19 cellular contexts compared by ENCODE assay signal in the genomic region with DNA sequence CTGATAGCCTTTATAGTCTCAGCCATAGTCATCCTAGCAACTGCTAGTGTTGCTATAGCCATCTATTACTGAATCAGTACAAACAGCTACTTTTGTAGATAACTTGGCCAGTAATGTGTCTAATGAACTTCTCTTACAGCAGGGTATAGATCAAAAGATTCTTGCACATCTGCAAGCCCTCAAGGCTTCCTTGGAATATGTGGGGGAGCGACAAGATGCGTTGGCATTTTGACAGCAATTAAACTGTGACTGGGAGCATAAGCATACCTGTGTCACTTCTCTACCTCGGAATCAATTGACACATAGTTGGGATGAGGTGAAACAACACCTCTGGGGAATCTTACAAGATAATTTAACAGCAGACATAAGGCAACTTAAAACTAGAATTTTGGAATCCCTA.
A peak's percentile ranks its signal among the peaks of the same experiment; 100 is the strongest.
DNase-seq lines count a peak whose midpoint lies in the region; ATAC-seq and TF ChIP-seq lines count a peak whose summit lies in the region.
"Had no signal": no experiment of that assay in that cellular context is flagged by ENCODE, and none has a peak within 500 bp of the region (broad histone marks: within the 10 kb centered on the region; RNA-seq: fewer than 3 reads in every experiment).

No MANE protein-coding gene starts in this region.

- no peak for ATAC-seq in SK-N-SH treated with all-trans-retinoic acid at 6 μM for 48 hours
- ATAC-seq: CD8-positive, alpha-beta T cell had no signal

- no peak overlapping the region for H3K4me3 Mint-ChIP-seq in mesothelial cell of epicardium
- H3K4me3 Mint-ChIP-seq: B cell; CD4-positive, alpha-beta T cell; CD8-positive, alpha-beta T cell had no signal

- H3K27ac Mint-ChIP-seq in mesothelial cell of epicardium = peak overlapping the region; percentile 2
- H3K27ac Mint-ChIP-seq: B cell; CD4-positive, alpha-beta T cell; CD8-positive, alpha-beta T cell had no signal

- TF ChIP-seq CTCF in SK-N-SH (IDR thresholded peaks at IDR 0.05) (no peak), mesothelial cell of epicardium (IDR thresholded peaks at IDR 0.05; ENCODE audit: unreplicated experiment) (no peak), right atrium auricular region (IDR thresholded peaks at IDR 0.05) (no peak)

- H3K4me1 ChIP-seq in SK-N-SH (ENCODE audit: control insufficient read depth in 1 of 2, insufficient read depth in 2 of 2, low read depth in 1 of 2, low read length in 1 of 2) = peaks cover 0 to 15% of the 10 kb centered on the region in 2 experiments; a peak in 2 of 4 replicates
- H3K4me1 ChIP-seq in right atrium auricular region = no peaks in the 10 kb centered on the region
- H3K4me1 ChIP-seq: BLaER1 treated with 17β-estradiol and CSF1 and Interleukin-3, amounts not matched to agents 10 nM and 100 nM had no signal

- no peaks in the 10 kb centered on the region for H3K27me3 Mint-ChIP-seq in mesothelial cell of epicardium (ENCODE audit: low read depth)
- H3K27me3 Mint-ChIP-seq: B cell; CD4-positive, alpha-beta T cell had no signal

- no peak overlapping the region for H2AFZ ChIP-seq in SK-N-SH (ENCODE audit: low read depth)

- H4K20me1 ChIP-seq in SK-N-SH (ENCODE audit: insufficient read depth) = no peaks in the 10 kb centered on the region
- H4K20me1 ChIP-seq: BLaER1 treated with 17β-estradiol and CSF1 and Interleukin-3, amounts not matched to agents 10 nM and 100 nM had no signal

- H3K4me2 ChIP-seq in SK-N-SH = no peak overlapping the region
- H3K4me2 ChIP-seq: BLaER1 treated with 17β-estradiol and CSF1 and Interleukin-3, amounts not matched to agents 10 nM and 100 nM had no signal

- DNase-seq in SK-N-SH (no peak), HT-29 (ENCODE audit: low spot score) (peak; percentile 9), mesothelial cell of epicardium (ENCODE audit: low spot score in 2 of 2, unreplicated experiment in 2 of 2) (no peak), putamen (ENCODE audit: low spot score) (peak; percentile 32), hippocampal formation (lab: John Stamatoyannopoulos, UW) (no peak), right atrium auricular region (ENCODE audit: low spot score) (no peak), AG08395 (ENCODE audit: low spot score) (no peak)
- DNase-seq: ACHN; AML-193; CD4-positive, alpha-beta T cell; CD8-positive, alpha-beta T cell; DMS 273 treated with DMSO at 0.1 percent for 48 hours; DMS79 treated with DMSO at 0.1 percent for 48 hours; GF-D8 had no signal

- no peak for TF ChIP-seq RAD21 in SK-N-SH (IDR thresholded peaks at IDR 0.05; ENCODE audit: low read length)

- peak overlapping the region in 1 of 2 experiments; percentile 95; a peak in 2 of 4 replicates for H3K27ac ChIP-seq in SK-N-SH (ENCODE audit: low read depth in 2 of 2, low read length in 1 of 2)
- H3K27ac ChIP-seq in right atrium auricular region = no peak overlapping the region
- H3K27ac ChIP-seq: 22Rv1; BLaER1 treated with 17β-estradiol and CSF1 and Interleukin-3, amounts not matched to agents 10 nM and 100 nM; C4-2B had no signal

- H3K9me2 ChIP-seq in SK-N-SH = no peaks in the 10 kb centered on the region

- H3K4me3 ChIP-seq in SK-N-SH (ENCODE audit: low read depth in 2 of 2, low read length in 1 of 2) = no peak overlapping the region
- no peak overlapping the region for H3K4me3 ChIP-seq in right atrium auricular region
- H3K4me3 ChIP-seq: BLaER1 treated with 17β-estradiol and CSF1 and Interleukin-3, amounts not matched to agents 10 nM and 100 nM had no signal

- H3K79me2 ChIP-seq in SK-N-SH (ENCODE audit: insufficient read depth) = no peaks in the 10 kb centered on the region

- no peaks in the 10 kb centered on the region for H3F3A ChIP-seq in SK-N-SH (replicated peaks; ENCODE audit: insufficient read depth)

- H3K36me3 ChIP-seq in SK-N-SH (replicated peaks in 1 of 2; ENCODE audit: control insufficient read depth in 1 of 2, insufficient read depth in 2 of 2, low read length in 1 of 2) (no peaks in the 10 kb centered on the region), right atrium auricular region (no peaks in the 10 kb centered on the region)
- H3K36me3 ChIP-seq: BLaER1 treated with 17β-estradiol and CSF1 and Interleukin-3, amounts not matched to agents 10 nM and 100 nM had no signal

- peaks cover 30% of the 10 kb centered on the region for H3K4me1 Mint-ChIP-seq in mesothelial cell of epicardium
- H3K4me1 Mint-ChIP-seq: B cell had no signal

- 36% methylated on average over 3 of the region's 3 CpGs for WGBS in SK-N-SH (ENCODE audit: low lambda C conversion rate)

- TF ChIP-seq EP300 in SK-N-SH (IDR thresholded peaks at IDR 0.05; ENCODE audit: borderline replicate concordance in 1 of 2, low read depth in 1 of 2, low read length in 1 of 2) = peak in 1 of 2 experiments; percentile 34; a peak in 1 of 4 replicates

- peaks cover 38% of the 10 kb centered on the region for H3K9me3 Mint-ChIP-seq in mesothelial cell of epicardium

- peaks cover 3% of the 10 kb centered on the region for H3K36me3 Mint-ChIP-seq in mesothelial cell of epicardium
- H3K36me3 Mint-ChIP-seq: CD8-positive, alpha-beta T cell had no signal

- no peak overlapping the region for H3K9ac ChIP-seq in SK-N-SH
- H3K9ac ChIP-seq: BLaER1 treated with 17β-estradiol and CSF1 and Interleukin-3, amounts not matched to agents 10 nM and 100 nM had no signal

- H3K27me3 ChIP-seq in SK-N-SH (ENCODE audit: insufficient read depth) = no peaks in the 10 kb centered on the region
- no peaks in the 10 kb centered on the region for H3K27me3 ChIP-seq in right atrium auricular region
- H3K27me3 ChIP-seq: BLaER1 treated with 17β-estradiol and CSF1 and Interleukin-3, amounts not matched to agents 10 nM and 100 nM had no signal

- H3K9me3 ChIP-seq in SK-N-SH (no peaks in the 10 kb centered on the region), right atrium auricular region (no peaks in the 10 kb centered on the region)

- CTCF ChIA-PET in SK-N-SH (lab: Yijun Ruan, JAX) = no interaction called here

- POLR2A ChIA-PET in SK-N-SH (lab: Yijun Ruan, JAX) = no interaction called here

TF ChIP-seq in SK-N-SH, 30 proteins besides CTCF, POLR2A, EP300 and RAD21:
- TF ChIP-seq GATA2 (CRISPR knock-in tag; IDR thresholded peaks at IDR 0.05) (peak; percentile 59; the same call in 1 of the 2 replicates), TAF1 (IDR thresholded peaks at IDR 0.05; ENCODE audit: borderline replicate concordance, low read depth, low read length) (no peak)

TF ChIP-seq in SK-N-SH treated with all-trans-retinoic acid at 6 μM for 48 hours, 23 proteins besides CTCF, POLR2A, EP300 and RAD21 (continues in another document):
- TF ChIP-seq, protein P1, sequence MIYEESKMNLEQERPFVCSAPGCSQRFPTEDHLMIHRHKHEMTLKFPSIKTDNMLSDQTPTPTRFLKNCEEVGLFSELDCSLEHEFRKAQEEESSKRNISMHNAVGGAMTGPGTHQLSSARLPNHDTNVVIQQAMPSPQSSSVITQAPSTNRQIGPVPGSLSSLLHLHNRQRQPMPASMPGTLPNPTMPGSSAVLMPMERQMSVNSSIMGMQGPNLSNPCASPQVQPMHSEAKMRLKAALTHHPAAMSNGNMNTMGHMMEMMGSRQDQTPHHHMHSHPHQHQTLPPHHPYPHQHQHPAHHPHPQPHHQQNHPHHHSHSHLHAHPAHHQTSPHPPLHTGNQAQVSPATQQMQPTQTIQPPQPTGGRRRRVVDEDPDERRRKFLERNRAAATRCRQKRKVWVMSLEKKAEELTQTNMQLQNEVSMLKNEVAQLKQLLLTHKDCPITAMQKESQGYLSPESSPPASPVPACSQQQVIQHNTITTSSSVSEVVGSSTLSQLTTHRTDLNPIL (CRISPR knock-in tag; IDR thresholded peaks at IDR 0.05; ENCODE audit: low read depth) = no peak
- TF ChIP-seq ZC3H10 (CRISPR knock-in tag; IDR thresholded peaks at IDR 0.05) (no peak), OSR1 (CRISPR knock-in tag; IDR thresholded peaks at IDR 0.05) (no peak), PPARA (CRISPR knock-in tag; IDR thresholded peaks at IDR 0.05; ENCODE audit: borderline replicate concordance) (no peak), ARNTL (CRISPR knock-in tag; IDR thresholded peaks at IDR 0.05; ENCODE audit: borderline replicate concordance, low read depth) (no peak), SNAI2 (CRISPR knock-in tag; IDR thresholded peaks at IDR 0.05) (no peak), TCF4 (CRISPR knock-in tag; IDR thresholded peaks at IDR 0.05; ENCODE audit: borderline replicate concordance) (no peak), RARB (CRISPR knock-in tag; IDR thresholded peaks at IDR 0.05) (no peak), ZNF8 (CRISPR knock-in tag; IDR thresholded peaks at IDR 0.05) (no peak), ZNF565 (CRISPR knock-in tag; conservative IDR thresholded peaks at IDR 0.05; ENCODE audit: low read depth) (no peak), ZFP3 (CRISPR knock-in tag; IDR thresholded peaks at IDR 0.05) (no peak), ISL1 (CRISPR knock-in tag; IDR thresholded peaks at IDR 0.05) (no peak), CSDC2 (CRISPR knock-in tag; IDR thresholded peaks at IDR 0.05) (no peak)
- TF ChIP-seq, protein P2, sequence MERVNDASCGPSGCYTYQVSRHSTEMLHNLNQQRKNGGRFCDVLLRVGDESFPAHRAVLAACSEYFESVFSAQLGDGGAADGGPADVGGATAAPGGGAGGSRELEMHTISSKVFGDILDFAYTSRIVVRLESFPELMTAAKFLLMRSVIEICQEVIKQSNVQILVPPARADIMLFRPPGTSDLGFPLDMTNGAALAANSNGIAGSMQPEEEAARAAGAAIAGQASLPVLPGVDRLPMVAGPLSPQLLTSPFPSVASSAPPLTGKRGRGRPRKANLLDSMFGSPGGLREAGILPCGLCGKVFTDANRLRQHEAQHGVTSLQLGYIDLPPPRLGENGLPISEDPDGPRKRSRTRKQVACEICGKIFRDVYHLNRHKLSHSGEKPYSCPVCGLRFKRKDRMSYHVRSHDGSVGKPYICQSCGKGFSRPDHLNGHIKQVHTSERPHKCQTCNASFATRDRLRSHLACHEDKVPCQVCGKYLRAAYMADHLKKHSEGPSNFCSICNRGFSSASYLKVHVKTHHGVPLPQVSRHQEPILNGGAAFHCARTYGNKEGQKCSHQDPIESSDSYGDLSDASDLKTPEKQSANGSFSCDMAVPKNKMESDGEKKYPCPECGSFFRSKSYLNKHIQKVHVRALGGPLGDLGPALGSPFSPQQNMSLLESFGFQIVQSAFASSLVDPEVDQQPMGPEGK (CRISPR knock-in tag; IDR thresholded peaks at IDR 0.05; ENCODE audit: borderline replicate concordance) = no peak
- TF ChIP-seq, protein P3, sequence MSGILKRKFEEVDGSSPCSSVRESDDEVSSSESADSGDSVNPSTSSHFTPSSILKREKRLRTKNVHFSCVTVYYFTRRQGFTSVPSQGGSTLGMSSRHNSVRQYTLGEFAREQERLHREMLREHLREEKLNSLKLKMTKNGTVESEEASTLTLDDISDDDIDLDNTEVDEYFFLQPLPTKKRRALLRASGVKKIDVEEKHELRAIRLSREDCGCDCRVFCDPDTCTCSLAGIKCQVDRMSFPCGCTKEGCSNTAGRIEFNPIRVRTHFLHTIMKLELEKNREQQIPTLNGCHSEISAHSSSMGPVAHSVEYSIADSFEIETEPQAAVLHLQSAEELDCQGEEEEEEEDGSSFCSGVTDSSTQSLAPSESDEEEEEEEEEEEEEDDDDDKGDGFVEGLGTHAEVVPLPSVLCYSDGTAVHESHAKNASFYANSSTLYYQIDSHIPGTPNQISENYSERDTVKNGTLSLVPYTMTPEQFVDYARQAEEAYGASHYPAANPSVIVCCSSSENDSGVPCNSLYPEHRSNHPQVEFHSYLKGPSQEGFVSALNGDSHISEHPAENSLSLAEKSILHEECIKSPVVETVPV (CRISPR knock-in tag; IDR thresholded peaks at IDR 0.05) = no peak

Comparison
In these comparisons a context has a peak if more than half of its experiments do, and no peak if none do; other contexts are left out.
1. DNase-seq: peak in HT-29 (single experiment) and putamen (single experiment); none in SK-N-SH (single experiment), mesothelial cell of epicardium (0 of 2), hippocampal formation (0 of 2), right atrium auricular region (single experiment) and AG08395 (single experiment).